ENCODE assay signal across 8 cellular contexts in genomic region chr15:20340331-20340811, GRCh38.
DNase-seq lines count a peak whose midpoint lies in the region; ATAC-seq and TF ChIP-seq lines count a peak whose summit lies in the region.

No MANE protein-coding gene starts in this region.

- H3K4me3 Mint-ChIP-seq in activated CD4-positive, alpha-beta T cell treated with anti-CD3 and anti-CD28 coated beads for 36 hours, result no peak overlapping the region
- no peak overlapping the region for H3K4me3 Mint-ChIP-seq in activated CD4-positive, alpha-beta T cell treated with anti-CD3 and anti-CD28 coated beads, Interleukin-2, amount 10 ng/mL, durations not matched to agents 7 days and 5 days
- H3K4me3 Mint-ChIP-seq in activated T-helper 2 cell treated with anti-CD3 and anti-CD28 coated beads, Interferon-gamma antibody, Interleukin-2, Interleukin-4, amounts not matched to agents 10 μg/mL and 5 μg/mL and 100 μg/mL, durations not matched to agents 14 hours and 24 hours and 36 hours (ENCODE audit: low read depth), result no peak overlapping the region

- no peaks in the 10 kb centered on the region for H3K4me1 Mint-ChIP-seq in activated CD4-positive, alpha-beta T cell treated with anti-CD3 and anti-CD28 coated beads for 36 hours
- H3K4me1 Mint-ChIP-seq in activated CD4-positive, alpha-beta T cell treated with anti-CD3 and anti-CD28 coated beads, Interleukin-2, amount 10 ng/mL, durations not matched to agents 7 days and 5 days, result no peaks in the 10 kb centered on the region
- H3K4me1 Mint-ChIP-seq in activated T-helper 2 cell treated with anti-CD3 and anti-CD28 coated beads, Interferon-gamma antibody, Interleukin-2, Interleukin-4, amounts not matched to agents 10 μg/mL and 5 μg/mL and 100 μg/mL, durations not matched to agents 14 hours and 24 hours and 36 hours (ENCODE audit: low read depth), result no peaks in the 10 kb centered on the region

- intact Hi-C loops in activated CD4-positive, alpha-beta T cell treated with anti-CD3 and anti-CD28 coated beads for 36 hours (cut with DNase I, micrococcal nuclease), result no loop called here
- intact Hi-C loops in activated T-helper 2 cell treated with anti-CD3 and anti-CD28 coated beads, Interferon-gamma antibody, Interleukin-2, Interleukin-4, amounts not matched to agents 10 μg/mL and 5 μg/mL and 100 μg/mL, durations not matched to agents 14 hours and 24 hours and 36 hours (cut with micrococcal nuclease), result no loop called here
- intact Hi-C loops in testis (cut with DNase I; ENCODE audit: low total_unique reads), result loop anchor here (10.0 kb wide), 1 partner anchor 54 kb away; no protein-coding TSS in a partner anchor

- no peaks in the 10 kb centered on the region for H3K27me3 Mint-ChIP-seq in activated CD4-positive, alpha-beta T cell treated with anti-CD3 and anti-CD28 coated beads for 36 hours
- no peaks in the 10 kb centered on the region for H3K27me3 Mint-ChIP-seq in activated CD4-positive, alpha-beta T cell treated with anti-CD3 and anti-CD28 coated beads, Interleukin-2, amount 10 ng/mL, durations not matched to agents 7 days and 5 days
- H3K27me3 Mint-ChIP-seq in activated T-helper 2 cell treated with anti-CD3 and anti-CD28 coated beads, Interferon-gamma antibody, Interleukin-2, Interleukin-4, amounts not matched to agents 10 μg/mL and 5 μg/mL and 100 μg/mL, durations not matched to agents 14 hours and 24 hours and 36 hours (ENCODE audit: low read depth), result no peaks in the 10 kb centered on the region

- H3K4me1 ChIP-seq in testis, result no peaks in the 10 kb centered on the region

- TF ChIP-seq CTCF in testis (IDR thresholded peaks at IDR 0.05), result no peak

- H3K9me3 ChIP-seq in testis, result no peaks in the 10 kb centered on the region

- CTCF ChIA-PET in activated CD4-positive, alpha-beta T cell treated with anti-CD3 and anti-CD28 coated beads for 36 hours (lab: Charles Lee), result no interaction called here
- CTCF ChIA-PET in activated CD4-positive, alpha-beta T cell treated with anti-CD3 and anti-CD28 coated beads, Interleukin-2, amount 10 ng/mL, durations not matched to agents 7 days and 5 days (lab: Charles Lee), result no interaction called here

- H3K36me3 ChIP-seq in testis (ENCODE audit: low read depth, missing control alignments), result no peaks in the 10 kb centered on the region

- no peak for ATAC-seq in activated CD4-positive, alpha-beta T cell treated with anti-CD3 and anti-CD28 coated beads for 36 hours

- peaks cover 4% of the 10 kb centered on the region for H3K36me3 Mint-ChIP-seq in activated CD4-positive, alpha-beta T cell treated with anti-CD3 and anti-CD28 coated beads for 36 hours (ENCODE audit: low read depth)
- H3K36me3 Mint-ChIP-seq in activated CD4-positive, alpha-beta T cell treated with anti-CD3 and anti-CD28 coated beads, Interleukin-2, amount 10 ng/mL, durations not matched to agents 7 days and 5 days (ENCODE audit: low read depth), result no peaks in the 10 kb centered on the region
- no peaks in the 10 kb centered on the region for H3K36me3 Mint-ChIP-seq in activated T-helper 2 cell treated with anti-CD3 and anti-CD28 coated beads, Interferon-gamma antibody, Interleukin-2, Interleukin-4, amounts not matched to agents 10 μg/mL and 5 μg/mL and 100 μg/mL, durations not matched to agents 14 hours and 24 hours and 36 hours (ENCODE audit: low read depth)

- TF ChIP-seq POLR2A in testis (IDR thresholded peaks at IDR 0.05), result no peak

- H3K27ac ChIP-seq in testis, result no peak overlapping the region

- H3K9me3 Mint-ChIP-seq in activated CD4-positive, alpha-beta T cell treated with anti-CD3 and anti-CD28 coated beads for 36 hours (ENCODE audit: low read depth), result peaks cover 8% of the 10 kb centered on the region
- peaks cover 13% of the 10 kb centered on the region for H3K9me3 Mint-ChIP-seq in activated CD4-positive, alpha-beta T cell treated with anti-CD3 and anti-CD28 coated beads, Interleukin-2, amount 10 ng/mL, durations not matched to agents 7 days and 5 days
- H3K9me3 Mint-ChIP-seq in activated T-helper 2 cell treated with anti-CD3 and anti-CD28 coated beads, Interferon-gamma antibody, Interleukin-2, Interleukin-4, amounts not matched to agents 10 μg/mL and 5 μg/mL and 100 μg/mL, durations not matched to agents 14 hours and 24 hours and 36 hours, result peaks cover 15% of the 10 kb centered on the region

- H3K27ac Mint-ChIP-seq in activated CD4-positive, alpha-beta T cell treated with anti-CD3 and anti-CD28 coated beads for 36 hours, result no peak overlapping the region
- no peak overlapping the region for H3K27ac Mint-ChIP-seq in activated CD4-positive, alpha-beta T cell treated with anti-CD3 and anti-CD28 coated beads, Interleukin-2, amount 10 ng/mL, durations not matched to agents 7 days and 5 days
- no peak overlapping the region for H3K27ac Mint-ChIP-seq in activated T-helper 2 cell treated with anti-CD3 and anti-CD28 coated beads, Interferon-gamma antibody, Interleukin-2, Interleukin-4, amounts not matched to agents 10 μg/mL and 5 μg/mL and 100 μg/mL, durations not matched to agents 14 hours and 24 hours and 36 hours

- no peak overlapping the region for H3K4me3 ChIP-seq in testis

- 69 to 72% methylated on average over 9 of the region's 9 CpGs for WGBS in testis, 2 donors

- H3K27me3 ChIP-seq in testis, result no peaks in the 10 kb centered on the region

- DNase-seq in activated CD4-positive, alpha-beta T cell treated with anti-CD3 and anti-CD28 coated beads for 36 hours, result peak; percentile 36
- no peak for DNase-seq in activated CD4-positive, alpha-beta T cell treated with anti-CD3 and anti-CD28 coated beads, Interleukin-2, amount 10 ng/mL, durations not matched to agents 7 days and 5 days
- DNase-seq in activated T-helper 2 cell treated with anti-CD3 and anti-CD28 coated beads, Interferon-gamma antibody, Interleukin-2, Interleukin-4, amounts not matched to agents 10 μg/mL and 5 μg/mL and 100 μg/mL, durations not matched to agents 14 hours and 24 hours and 36 hours (ENCODE audit: low spot score), result peak; percentile 13
- DNase-seq in iPS-NIHi7 (ENCODE audit: extremely low spot score), result peak; percentile 14
- DNase-seq in testis, result peak; percentile 12
- no peak for DNase-seq in NOMO-1 treated with DMSO at 0.1 percent for 48 hours (lab: John Stamatoyannopoulos, UW; ENCODE audit: unreplicated experiment)
- no peak for DNase-seq in T1000 (lab: John Stamatoyannopoulos, UW)
- DNase-seq in NOMO-1 (lab: John Stamatoyannopoulos, UW; ENCODE audit: unreplicated experiment in 2 of 2), result no peak

- POLR2A ChIA-PET in activated CD4-positive, alpha-beta T cell treated with anti-CD3 and anti-CD28 coated beads for 36 hours (lab: Charles Lee), result no interaction called here
- POLR2A ChIA-PET in activated CD4-positive, alpha-beta T cell treated with anti-CD3 and anti-CD28 coated beads, Interleukin-2, amount 10 ng/mL, durations not matched to agents 7 days and 5 days (lab: Charles Lee), result no interaction called here

Comparison
In these comparisons a context has a peak if more than half of its experiments do, and no peak if none do; other contexts are left out.
1. DNase-seq: peak in activated CD4-positive, alpha-beta T cell treated with anti-CD3 and anti-CD28 coated beads for 36 hours (single experiment), activated T-helper 2 cell treated with anti-CD3 and anti-CD28 coated beads, Interferon-gamma antibody, Interleukin-2, Interleukin-4, amounts not matched to agents 10 μg/mL and 5 μg/mL and 100 μg/mL, durations not matched to agents 14 hours and 24 hours and 36 hours (single experiment), iPS-NIHi7 (single experiment) and testis (single experiment); none in activated CD4-positive, alpha-beta T cell treated with anti-CD3 and anti-CD28 coated beads, Interleukin-2, amount 10 ng/mL, durations not matched to agents 7 days and 5 days (single experiment), NOMO-1 treated with DMSO at 0.1 percent for 48 hours (single experiment), T1000 (single experiment) and NOMO-1 (0 of 2).